In genomic region chr7:55078465-55079372, GRCh38 we compare ENCODE assay signal across 12 cellular contexts. TPM values are rescaled to one million over a fixed set of nuclear protein-coding genes. Genes with fewer than 3 reads are reported as not detected.
DNase-seq lines count a peak whose midpoint lies in the region; ATAC-seq and TF ChIP-seq lines count a peak whose summit lies in the region.
"Had no signal": no experiment of that assay in that cellular context is flagged by ENCODE, and none has a peak within 500 bp of the region (broad histone marks: within the 10 kb centered on the region; RNA-seq: fewer than 3 reads in every experiment).

No MANE protein-coding gene starts in this region.

- H3K9ac ChIP-seq in Karpas-422 (ENCODE audit: low read length) = 0 out of 2 replicates have a peak overlapping the region, but pooled peaks have one; percentile 0

- TF ChIP-seq EP300 in gastroesophageal sphincter (IDR thresholded peaks at IDR 0.05) = no peak

- H3K27me3 ChIP-seq in Karpas-422 (ENCODE audit: low read length) (no peaks in the 10 kb centered on the region), gastroesophageal sphincter (no peaks in the 10 kb centered on the region), thyroid gland (no peaks in the 10 kb centered on the region)

- H3K9me2 ChIP-seq in Karpas-422 (replicated peaks; ENCODE audit: insufficient read depth, low read length) = no peaks in the 10 kb centered on the region

- peaks cover 4% of the 10 kb centered on the region for H3K9me3 Mint-ChIP-seq in activated T-helper 17 cell treated with anti-CD3 and anti-CD28 coated beads, Interleukin-2, amount 50 U/mL, for 72 hours

- H3K4me3 ChIP-seq in Karpas-422 (ENCODE audit: low read length) (no peak overlapping the region), gastroesophageal sphincter (peak overlapping the region in 1 of 2 donors; percentile 1), thyroid gland (replicated peaks in 1 of 3) (no peak overlapping the region)

- H3K27ac ChIP-seq in C4-2B = peak overlapping the region; percentile 55
- H3K27ac ChIP-seq in Karpas-422 (ENCODE audit: low read length) = no peak overlapping the region
- H3K27ac ChIP-seq in gastroesophageal sphincter = peak overlapping the region in 3 of 4 donors; percentile 77 to 88 (median 87)
- H3K27ac ChIP-seq in thyroid gland = no peak overlapping the region

- H3K4me1 ChIP-seq in Karpas-422 (ENCODE audit: low read length) (peaks cover 58% of the 10 kb centered on the region), gastroesophageal sphincter (peaks cover 26 to 96% (median 66%) of the 10 kb centered on the region in 3 donors), thyroid gland (peaks cover 21 to 36% of the 10 kb centered on the region in 2 donors)

- TF ChIP-seq POLR2A in gastroesophageal sphincter (IDR thresholded peaks at IDR 0.05) (no peak), thyroid gland (IDR thresholded peaks at IDR 0.05) (no peak)

- H3K79me2 ChIP-seq in Karpas-422 (ENCODE audit: low read length) = no peaks in the 10 kb centered on the region

- ATAC-seq in gastroesophageal sphincter = peak; percentile 6
- peak; percentile 70 for ATAC-seq in omental fat pad (ENCODE audit: low FRiP score)
- ATAC-seq in activated T-helper 17 cell treated with anti-CD3 and anti-CD28 coated beads, Interleukin-2, amount 50 U/mL, for 72 hours (replicated peaks) = no peak
- no peak for ATAC-seq in GM21423 (IDR thresholded peaks at IDR 0.05; ENCODE audit: unreplicated experiment)

- peak overlapping the region; percentile 51 for H3K4me2 ChIP-seq in Karpas-422 (ENCODE audit: low read depth, low read length, poor library complexity, severe bottlenecking)

- intact Hi-C loops in thyroid gland (cut with DNase I) = no loop called here

- peaks cover 4% of the 10 kb centered on the region for H3K27me3 Mint-ChIP-seq in activated T-helper 17 cell treated with anti-CD3 and anti-CD28 coated beads, Interleukin-2, amount 50 U/mL, for 72 hours

- H3K36me3 Mint-ChIP-seq in activated T-helper 17 cell treated with anti-CD3 and anti-CD28 coated beads, Interleukin-2, amount 50 U/mL, for 72 hours (ENCODE audit: low read depth) = no peaks in the 10 kb centered on the region

- DNase-seq in Karpas-422 = peak; percentile 58
- DNase-seq in omental fat pad (ENCODE audit: low spot score) = no peak
- DNase-seq in stimulated activated CD8-positive, alpha-beta memory T cell treated with anti-CD3 and anti-CD28 coated beads, Interleukin-4, amount 100 ng/mL, for 48 hours = no peak
- no peak for DNase-seq in thyroid gland
- DNase-seq: activated T-cell treated with anti-CD3 and anti-CD28 coated beads, Interleukin-2, amount 50 U/mL, for 1 hour; NCI-H1930; stimulated activated CD4-positive, alpha-beta T cell treated with anti-CD3 and anti-CD28 coated beads, Interleukin-4, amount 100 ng/mL, for 4 hours; substantia nigra had no signal

- no peak overlapping the region for H3K4me3 Mint-ChIP-seq in activated T-helper 17 cell treated with anti-CD3 and anti-CD28 coated beads, Interleukin-2, amount 50 U/mL, for 72 hours

- H4K20me1 ChIP-seq in Karpas-422 (ENCODE audit: insufficient read depth, low read depth, low read length) = no peaks in the 10 kb centered on the region

- H3K9me3 ChIP-seq in Karpas-422 (ENCODE audit: low read length) = no peaks in the 10 kb centered on the region
- no peaks in the 10 kb centered on the region for H3K9me3 ChIP-seq in gastroesophageal sphincter
- H3K9me3 ChIP-seq in thyroid gland = no peaks in the 10 kb centered on the region

- 72 to 92% methylated on average over 5 to 8 of the region's 42 CpGs for WGBS in gastroesophageal sphincter (ENCODE audit: low coverage in 1 of 2), 2 donors
- 72 to 77% methylated on average over 31 to 40 of the region's 42 CpGs for WGBS in thyroid gland, 2 donors

- H3K36me3 ChIP-seq in Karpas-422 (ENCODE audit: insufficient read depth, low read length) = no peaks in the 10 kb centered on the region
- H3K36me3 ChIP-seq in gastroesophageal sphincter = no peaks in the 10 kb centered on the region
- no peaks in the 10 kb centered on the region for H3K36me3 ChIP-seq in thyroid gland

- H3K27ac Mint-ChIP-seq in activated T-helper 17 cell treated with anti-CD3 and anti-CD28 coated beads, Interleukin-2, amount 50 U/mL, for 72 hours = no peak overlapping the region

- peak overlapping the region; percentile 31; the same call in 1 of the 2 replicates for H2AFZ ChIP-seq in Karpas-422 (ENCODE audit: low read length)

- peaks cover 6% of the 10 kb centered on the region for H3K4me1 Mint-ChIP-seq in activated T-helper 17 cell treated with anti-CD3 and anti-CD28 coated beads, Interleukin-2, amount 50 U/mL, for 72 hours

- TF ChIP-seq CTCF in C4-2B (conservative IDR thresholded peaks at IDR 0.05) (no peak), gastroesophageal sphincter (IDR thresholded peaks at IDR 0.05) (peak in 1 of 4 experiments; percentile 25), omental fat pad (IDR thresholded peaks at IDR 0.05) (no peak), thyroid gland (IDR thresholded peaks at IDR 0.05) (no peak)

RNA-seq across cellular contexts. Expression of gene EGFR, which starts 59.9 kb away (rescaled TPM):
- total RNA-seq in Karpas-422 (2014; rRNA removed; shearing (Covaris generic); ENCODE audit: low replicate concordance) = not detected in 2 replicates
- total RNA-seq in gastroesophageal sphincter = 100 to 1,000 TPM in 3 of 4 donors, 10 to 100 TPM in 1; 85.7 to 126 (median 111) TPM
- total RNA-seq in omental fat pad = 100 to 1,000 TPM in 2 of 4 donors, 10 to 100 TPM in 2; 87.2 to 124 (median 94.5) TPM
- under 1 TPM in 1 of 2 donors, not detected in 1; 0.02 TPM for total RNA-seq in activated T-helper 17 cell treated with anti-CD3 and anti-CD28 coated beads, Interleukin-2, amount 50 U/mL, for 72 hours
- total RNA-seq in thyroid gland = 10 to 100 TPM; 57.5 to 96.2 (median 84.7) TPM

Comparison
In these comparisons a context has a peak if more than half of its experiments do, and no peak if none do; other contexts are left out.
1. H3K27ac ChIP-seq: peak in C4-2B (single experiment) and gastroesophageal sphincter (3 of 4); none in Karpas-422 (single experiment) and thyroid gland (0 of 3).
2. ATAC-seq: peak in gastroesophageal sphincter (single experiment) and omental fat pad (single experiment); none in activated T-helper 17 cell treated with anti-CD3 and anti-CD28 coated beads, Interleukin-2, amount 50 U/mL, for 72 hours (single experiment) and GM21423 (single experiment).
3. RNA of gene EGFR, which starts 59.9 kb away (total RNA-seq): 85.7 to 126 TPM in gastroesophageal sphincter, 87.2 to 124 TPM in omental fat pad and 57.5 to 96.2 TPM in thyroid gland; 0.02 TPM in activated T-helper 17 cell treated with anti-CD3 and anti-CD28 coated beads, Interleukin-2, amount 50 U/mL, for 72 hours and not detected in Karpas-422; every median in the first group is over 10 times any median in the second.